Comparison of ENCODE assay signal across 17 cellular contexts in genomic region chr3:32412887-32413286, GRCh38. TPM values are rescaled to one million over a fixed set of nuclear protein-coding genes. Genes with fewer than 3 reads are reported as not detected.
DNase-seq lines count a peak whose midpoint lies in the region; ATAC-seq, FAIRE-seq and TF ChIP-seq lines count a peak whose summit lies in the region.
"Had no signal": no experiment of that assay in that cellular context is flagged by ENCODE, and none has a peak within 500 bp of the region (broad histone marks: within the 10 kb centered on the region; RNA-seq: fewer than 3 reads in every experiment).

No MANE protein-coding gene starts in this region.

- H3K4me2 ChIP-seq in KMS-11, result peak overlapping the region; percentile 6; the same call in 1 of the 2 replicates

- no peak for TF ChIP-seq CTCF in KMS-11 (conservative IDR thresholded peaks at IDR 0.05; ENCODE audit: low read depth, low read length)
- no peak for TF ChIP-seq CTCF in D721Med (IDR thresholded peaks at IDR 0.05; ENCODE audit: insufficient read depth, missing control alignments)

- H3K27ac ChIP-seq in KMS-11 (no peak overlapping the region), epithelial cell of prostate (peak overlapping the region; percentile 79)
- H3K27ac ChIP-seq: upper lobe of right lung had no signal

- ATAC-seq in left ventricle myocardium superior, result no peak
- ATAC-seq: activated CD4-positive, alpha-beta T cell treated with anti-CD3 and anti-CD28 coated beads for 36 hours; activated naive CD8-positive, alpha-beta T cell treated with anti-CD3 and anti-CD28 coated beads, Interleukin-2, amount 50 U/mL, for 24 hours; activated T-helper 17 cell treated with anti-CD3 and anti-CD28 coated beads, Interleukin-2, amount 50 U/mL, for 72 hours; upper lobe of right lung had no signal

- no peak overlapping the region for H2AFZ ChIP-seq in KMS-11 (ENCODE audit: low read depth)

- H4K20me1 ChIP-seq in KMS-11 (ENCODE audit: insufficient read depth), result no peaks in the 10 kb centered on the region

- DNase-seq in NCI-H510A treated with DMSO at 0.1 percent for 48 hours (lab: John Stamatoyannopoulos, UW) (peak; percentile 9), NCI-H510A (lab: John Stamatoyannopoulos, UW) (no peak), NCI-H69 (lab: John Stamatoyannopoulos, UW) (peak; percentile 56), epithelial cell of prostate (ENCODE audit: low read depth, low spot score) (no peak), D721Med (ENCODE audit: insufficient read length, low spot score) (no peak), left ventricle myocardium superior (no peak), HCEC 1CT (no peak)
- DNase-seq: activated CD4-positive, alpha-beta T cell treated with anti-CD3 and anti-CD28 coated beads for 36 hours; activated naive CD8-positive, alpha-beta T cell treated with anti-CD3 and anti-CD28 coated beads, Interleukin-2, amount 50 U/mL, for 24 hours; IMR-90; mammary epithelial cell; occipital lobe; spleen; upper lobe of right lung had no signal

- no peak for FAIRE-seq in D721Med (lab: Jason Lieb, UNC)
- FAIRE-seq: G401.6 had no signal

- H3K9ac ChIP-seq in KMS-11, result no peak overlapping the region

- intact Hi-C loops in left ventricle myocardium superior (cut with micrococcal nuclease), result no loop called here

- H3K4me3 ChIP-seq in KMS-11 (IDR thresholded peaks at IDR 0.05; ENCODE audit: insufficient read depth, low read depth, low read length), result no peak overlapping the region
- H3K4me3 ChIP-seq: spleen, upper lobe of right lung had no signal

- H3K79me2 ChIP-seq in KMS-11 (ENCODE audit: insufficient read depth, low read depth), result peaks cover 30% of the 10 kb centered on the region

- H3K4me1 ChIP-seq in KMS-11 (ENCODE audit: low read depth, poor library complexity, severe bottlenecking), result peaks cover 28% of the 10 kb centered on the region

- no peaks in the 10 kb centered on the region for H3K27me3 ChIP-seq in KMS-11 (ENCODE audit: insufficient read depth, low read depth)
- H3K27me3 ChIP-seq: spleen, upper lobe of right lung had no signal

- H3K36me3 ChIP-seq in KMS-11 (ENCODE audit: insufficient read depth), result no peaks in the 10 kb centered on the region
- H3K36me3 ChIP-seq: upper lobe of right lung had no signal

RNA-seq across cellular contexts. Expression of gene CMTM7, which starts 21.2 kb away (rescaled TPM):
- total RNA-seq in left ventricle myocardium superior, result 4.4 TPM

Comparison
In these comparisons a context has a peak if more than half of its experiments do, and no peak if none do; other contexts are left out.
1. DNase-seq: peak in NCI-H510A treated with DMSO at 0.1 percent for 48 hours (single experiment) and NCI-H69 (single experiment); none in NCI-H510A (single experiment), epithelial cell of prostate (single experiment), D721Med (single experiment), left ventricle myocardium superior (single experiment) and HCEC 1CT (single experiment).